17 cellular contexts compared by ENCODE assay signal in the genomic region with DNA sequence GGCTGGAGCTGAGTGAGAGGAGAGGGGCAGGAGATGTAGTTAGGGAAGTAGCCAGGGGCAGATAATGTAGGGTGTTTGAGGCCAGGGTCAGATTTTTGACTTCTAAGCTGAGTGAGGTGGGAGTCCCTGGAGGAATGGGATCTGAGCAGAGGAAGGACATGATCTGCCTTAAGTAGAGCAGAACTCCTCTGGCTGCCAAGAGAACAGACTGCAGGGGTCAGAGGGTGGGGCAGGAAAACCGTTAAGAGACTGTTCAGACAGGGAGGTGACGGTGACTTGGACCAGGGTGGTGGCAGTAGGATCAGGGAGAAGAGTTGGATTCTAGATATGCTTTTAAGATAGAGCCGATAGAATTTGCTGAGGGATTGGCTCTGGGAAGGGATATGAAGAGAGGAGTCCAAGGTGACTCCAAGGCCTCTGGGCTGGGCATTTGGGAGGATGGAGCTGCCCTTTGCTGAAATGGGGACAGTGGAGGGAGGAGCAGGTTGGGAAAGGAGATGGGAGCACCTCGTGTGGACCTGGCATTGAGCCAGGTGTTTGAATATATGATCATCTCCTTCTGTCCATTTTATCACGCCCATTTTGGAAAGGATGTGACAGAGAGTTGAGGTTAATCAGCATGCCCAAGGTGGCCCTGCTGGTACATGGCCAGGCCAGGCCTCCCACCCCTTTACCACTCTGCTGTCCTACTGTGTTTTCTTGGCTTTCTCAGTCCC. TPM values are rescaled to one million over a fixed set of nuclear protein-coding genes. Genes with fewer than 3 reads are reported as not detected.
DNase-seq lines count a peak whose midpoint lies in the region; ATAC-seq, FAIRE-seq and TF ChIP-seq lines count a peak whose summit lies in the region.
"Had no signal": no experiment of that assay in that cellular context is flagged by ENCODE, and none has a peak within 500 bp of the region (broad histone marks: within the 10 kb centered on the region; RNA-seq: fewer than 3 reads in every experiment).

No MANE protein-coding gene starts in this region.

- no peak for TF ChIP-seq EP300 in K562 (IDR thresholded peaks at IDR 0.05; ENCODE audit: low read length)

- H3K27ac ChIP-seq in BLaER1 (no peak overlapping the region), K562 (ENCODE audit: extremely low read depth, low read depth, low read length) (no peak overlapping the region)
- H3K27ac ChIP-seq: BLaER1 treated with 17β-estradiol and CSF1 and Interleukin-3, amounts not matched to agents 10 nM and 100 nM; GM23248 had no signal

- no TSS peak for BruUV-seq in K562 (replicated peaks; lab: Mats Ljungman, UMichigan)

- H3K4me3 Mint-ChIP-seq in neural crest cell, result no peak overlapping the region
- H3K4me3 Mint-ChIP-seq: CD4-positive, CD25-positive, alpha-beta regulatory T cell had no signal

- CTCF ChIA-PET in K562 (lab: Yijun Ruan, JAX; ENCODE audit: low intra/inter-chr PET ratio), result no interaction called here

- H4K20me1 ChIP-seq in BLaER1, result no peaks in the 10 kb centered on the region
- no peaks in the 10 kb centered on the region for H4K20me1 ChIP-seq in K562 (replicated peaks; ENCODE audit: control insufficient read depth, insufficient read depth, low read length)
- H4K20me1 ChIP-seq: BLaER1 treated with 17β-estradiol and CSF1 and Interleukin-3, amounts not matched to agents 10 nM and 100 nM had no signal

- ATAC-seq in K562, result no peak

- H3K4me2 ChIP-seq in BLaER1 (peak overlapping the region; percentile 13; the same call in 1 of the 2 replicates), K562 (ENCODE audit: insufficient read depth, low read length) (no peak overlapping the region)

- no peaks in the 10 kb centered on the region for H3K27me3 Mint-ChIP-seq in neural crest cell (ENCODE audit: low read depth)
- H3K27me3 Mint-ChIP-seq: CD4-positive, CD25-positive, alpha-beta regulatory T cell had no signal

- peaks cover 9% of the 10 kb centered on the region for H3K9me3 Mint-ChIP-seq in neural crest cell

- H3K36me3 ChIP-seq in BLaER1 (no peaks in the 10 kb centered on the region), K562 (ENCODE audit: control insufficient read depth, insufficient read depth, low read length) (no peaks in the 10 kb centered on the region)
- H3K36me3 ChIP-seq: BLaER1 treated with 17β-estradiol and CSF1 and Interleukin-3, amounts not matched to agents 10 nM and 100 nM had no signal

- H3K4me1 ChIP-seq in BLaER1 (peaks cover 8% of the 10 kb centered on the region), K562 (replicated peaks in 1 of 2; ENCODE audit: control insufficient read depth in 2 of 2, insufficient read depth in 2 of 2, low read length in 2 of 2) (no peaks in the 10 kb centered on the region)

- H3K9ac ChIP-seq in BLaER1 (no peak overlapping the region), K562 (ENCODE audit: insufficient read depth in 1 of 2, low read depth in 2 of 2, low read length in 2 of 2) (no peak overlapping the region)
- H3K9ac ChIP-seq: BLaER1 treated with 17β-estradiol and CSF1 and Interleukin-3, amounts not matched to agents 10 nM and 100 nM; GM23248 had no signal

- 0% methylated on average over 5 of the region's 5 CpGs for WGBS in K562 (ENCODE audit: insufficient coverage, low coverage, missing lambda C conversion rate)

- peak; percentile 19 for DNase-seq in DMS53 (lab: John Stamatoyannopoulos, UW)
- no peak for DNase-seq in DMS53 treated with DMSO at 0.1 percent for 48 hours (lab: John Stamatoyannopoulos, UW; ENCODE audit: unreplicated experiment)
- no peak for DNase-seq in K562 (ENCODE audit: extremely low read depth in 1 of 4, low spot score in 3 of 4)
- no peak for DNase-seq in neural crest cell (ENCODE audit: low read depth, low spot score)
- no peak for DNase-seq in effector CD8-positive, alpha-beta T cell (lab: John Stamatoyannopoulos, UW)
- DNase-seq in effector CD4-positive, alpha-beta T cell, result no peak
- DNase-seq: 8988T; AML-193; CD4-positive, CD25-positive, alpha-beta regulatory T cell; DMS153; GM23248; H7; IMR-90; KG1 had no signal

- H3K9me3 ChIP-seq in BLaER1, result peaks cover 4% of the 10 kb centered on the region; the same call in 1 of the 2 replicates
- no peaks in the 10 kb centered on the region for H3K9me3 ChIP-seq in K562 (replicated peaks; ENCODE audit: control insufficient read depth, insufficient read depth, low read depth, low read length)

- no peaks in the 10 kb centered on the region for H3K27me3 ChIP-seq in BLaER1
- peaks cover 12 to 39% of the 10 kb centered on the region in 2 experiments; a peak in 4 of 5 replicates for H3K27me3 ChIP-seq in K562 (ENCODE audit: control insufficient read depth in 2 of 2, insufficient read depth in 2 of 2, low read length in 2 of 2)
- H3K27me3 ChIP-seq: BLaER1 treated with 17β-estradiol and CSF1 and Interleukin-3, amounts not matched to agents 10 nM and 100 nM had no signal

- H3K4me3 ChIP-seq in BLaER1, result no peak overlapping the region
- no peak overlapping the region for H3K4me3 ChIP-seq in K562
- H3K4me3 ChIP-seq: BLaER1 treated with 17β-estradiol and CSF1 and Interleukin-3, amounts not matched to agents 10 nM and 100 nM; GM23248 had no signal

- TF ChIP-seq CTCF in K562 (IDR thresholded peaks at IDR 0.05 in 2 of 3, conservative IDR thresholded peaks at IDR 0.05 in 1 of 3; ENCODE audit: insufficient read depth in 2 of 3, low read depth in 1 of 3, low read length in 3 of 3), result no peak
- TF ChIP-seq CTCF in neural crest cell (conservative IDR thresholded peaks at IDR 0.05), result no peak

- in situ Hi-C loops in K562 (cut with MboI), result no loop called here

- no peak for TF ChIP-seq RAD21 in K562 (CRISPR knock-in tag; conservative IDR thresholded peaks at IDR 0.05 in 1 of 2, IDR thresholded peaks at IDR 0.05 in 1 of 2)

- H3K4me1 Mint-ChIP-seq in neural crest cell, result no peaks in the 10 kb centered on the region
- H3K4me1 Mint-ChIP-seq: CD4-positive, CD25-positive, alpha-beta regulatory T cell had no signal

- H3K9me1 ChIP-seq in K562 (ENCODE audit: control insufficient read depth, insufficient read depth, low read length), result no peaks in the 10 kb centered on the region

- FAIRE-seq in K562 (lab: Jason Lieb, UNC), result no peak
- FAIRE-seq: GM18507 had no signal

- intact Hi-C loops in K562 (cut with micrococcal nuclease), result no loop called here

- H3K27ac Mint-ChIP-seq in neural crest cell (ENCODE audit: unreplicated experiment), result peak overlapping the region; percentile 19
- H3K27ac Mint-ChIP-seq: CD4-positive, CD25-positive, alpha-beta regulatory T cell had no signal

- no peak for TF ChIP-seq POLR2A in K562 (conservative IDR thresholded peaks at IDR 0.05)

- POLR2A ChIA-PET in K562 (lab: Yijun Ruan, JAX), result no interaction called here

- no peaks in the 10 kb centered on the region for H3K79me2 ChIP-seq in K562 (ENCODE audit: control insufficient read depth, insufficient read depth, low read length)

- H3K36me3 Mint-ChIP-seq in neural crest cell (ENCODE audit: low read depth), result no peaks in the 10 kb centered on the region
- H3K36me3 Mint-ChIP-seq: CD4-positive, CD25-positive, alpha-beta regulatory T cell had no signal

- H2AFZ ChIP-seq in K562 (ENCODE audit: low read depth, low read length), result no peak overlapping the region
- H2AFZ ChIP-seq: GM23248 had no signal

TF ChIP-seq in K562, 482 proteins besides CTCF, POLR2A, EP300 and RAD21:
- no peak for TF ChIP-seq PTRF (tag; IDR thresholded peaks at IDR 0.05)
- TF ChIP-seq RHOXF2B (CRISPR knock-in tag; conservative IDR thresholded peaks at IDR 0.05), result no peak
- TF ChIP-seq ZNF717 (CRISPR knock-in tag; IDR thresholded peaks at IDR 0.05), result no peak
- peak; percentile 79 for TF ChIP-seq NFIC (IDR thresholded peaks at IDR 0.05)

RNA-seq across cellular contexts. Expression of gene EYA2, which starts 18.8 kb away (rescaled TPM):
- not detected in 2 replicates for total RNA-seq in K562 (2011; cell fraction: chromatin; rRNA removed; ENCODE audit: low replicate concordance)
- total RNA-seq in K562 (2011; cell fraction: nucleolus; rRNA removed), result not detected in 2 replicates
- total RNA-seq in K562 (2011; cell fraction: nucleoplasm; rRNA removed), result not detected in 2 replicates
- total RNA-seq in K562 (2014; rRNA removed) (not detected in 2 replicates), K562 (2014; rRNA removed; fragmentation: Illumina TruSeq; extraction: Trizol) (not detected in 2 replicates), K562 (2015; rRNA removed; fragmentation: Illumina TruSeq; extraction: Trizol) (not detected in 2 replicates), K562 (2021) (not detected in 2 replicates), neural crest cell (1.3 and 1.4 TPM in 2 replicates)
- polyA plus RNA-seq in K562 (2011; rRNA removed) (not detected in 2 replicates), K562 (2014; fragmentation: Illumina TruSeq; extraction: Trizol) (not detected in 2 replicates), K562 (2014; fragmentation: Nextera tagmentation; extraction: Ambion mirVana) (under 1 TPM in 1 of 2 experiments, not detected in 1; 0.03 TPM), K562 (2014; rRNA removed) (not detected in 2 replicates)
- polyA plus RNA-seq in K562 (2011; cell fraction: cytosol; rRNA removed), result not detected in 2 replicates
- polyA plus RNA-seq in K562 (2011; cell fraction: nucleus; rRNA removed), result not detected in 2 replicates
- 0.06 TPM in 1 of 2 replicates, not detected in the other for polyA plus RNA-seq in K562 (2012)
- not detected in 2 replicates for polyA minus RNA-seq in K562 (2011; rRNA and poly(A)+ RNA removed)
- polyA minus RNA-seq in K562 (2011; cell fraction: cytosol; rRNA and poly(A)+ RNA removed), result not detected in 2 replicates
- not detected in 2 replicates for polyA minus RNA-seq in K562 (2011; cell fraction: nucleus; rRNA and poly(A)+ RNA removed)
- total RNA-seq: CD4-positive, CD25-positive, alpha-beta regulatory T cell; GM23248 had no signal
- polyA plus RNA-seq: CD4-positive, CD25-positive, alpha-beta regulatory T cell had no signal
